In the genomic region with DNA sequence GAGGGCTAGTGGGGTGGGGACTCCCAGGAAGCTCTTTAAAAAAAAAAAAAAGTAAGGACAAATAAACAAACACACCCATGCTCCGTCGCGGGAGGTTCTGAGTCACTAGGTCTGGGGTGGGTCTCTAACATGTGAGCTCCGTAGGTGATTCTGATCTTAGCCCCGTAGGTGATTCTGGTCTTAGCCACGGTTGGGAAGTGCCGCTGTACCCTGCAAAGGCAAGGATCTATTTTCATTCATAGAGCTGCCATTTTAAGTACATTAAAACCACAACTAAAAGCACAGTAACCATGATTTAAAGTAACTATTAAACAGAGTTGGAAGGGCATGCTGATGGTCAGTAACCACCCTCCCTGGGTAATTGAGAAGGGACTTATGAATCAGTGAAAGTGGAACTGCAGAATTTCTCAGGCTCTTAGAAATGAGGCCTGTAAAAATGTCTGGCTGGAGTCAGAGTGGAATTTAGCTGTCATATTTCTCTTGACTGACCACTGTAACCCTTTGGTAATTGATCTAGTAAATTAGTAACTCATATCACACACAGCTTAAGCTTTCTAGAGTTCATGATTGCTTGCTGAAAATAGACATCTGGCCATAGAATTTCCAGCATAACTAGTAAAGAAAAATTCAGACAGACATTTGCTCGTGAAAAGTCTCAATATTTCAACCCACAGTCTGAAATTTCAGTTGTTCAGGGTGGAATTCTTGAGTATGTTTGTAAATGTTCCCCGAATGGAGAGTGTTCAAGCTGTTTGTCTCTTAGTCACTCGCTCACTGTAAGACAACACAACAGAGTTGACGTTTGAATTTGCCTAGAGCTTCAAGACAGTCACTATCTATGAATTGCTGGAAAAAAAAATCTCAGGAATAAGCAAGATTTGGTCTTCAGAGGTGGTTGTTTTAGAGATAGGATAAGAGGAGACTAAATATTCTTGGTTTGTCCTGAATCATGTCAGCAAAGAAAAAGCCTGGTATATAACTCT, we compare ENCODE assay signal across 10 cellular contexts. TPM values are rescaled to one million over a fixed set of nuclear protein-coding genes. Genes with fewer than 3 reads are reported as not detected.
DNase-seq lines count a peak whose midpoint lies in the region; ATAC-seq, FAIRE-seq and TF ChIP-seq lines count a peak whose summit lies in the region.
"Had no signal": no experiment of that assay in that cellular context is flagged by ENCODE, and none has a peak within 500 bp of the region (broad histone marks: within the 10 kb centered on the region; RNA-seq: fewer than 3 reads in every experiment).

No MANE protein-coding gene starts in this region.

- H3K4me3 Mint-ChIP-seq in naive thymus-derived CD4-positive, alpha-beta T cell: no peak overlapping the region
- H3K4me3 Mint-ChIP-seq: activated CD4-positive, alpha-beta T cell treated with anti-CD3 and anti-CD28 coated beads, Interleukin-2, amount 10 ng/mL, durations not matched to agents 24 days and 14 days had no signal

- H3K9me3 Mint-ChIP-seq in naive thymus-derived CD4-positive, alpha-beta T cell: peaks cover 0 to 2% (median 0%) of the 10 kb centered on the region in 11 donors

- H3K36me3 ChIP-seq in naive thymus-derived CD4-positive, alpha-beta T cell (ENCODE audit: control insufficient read depth in 2 of 3, insufficient read depth in 3 of 3, low read length in 3 of 3): no peaks in the 10 kb centered on the region
- no peaks in the 10 kb centered on the region for H3K36me3 ChIP-seq in ovary
- H3K36me3 ChIP-seq: brain microvascular endothelial cell had no signal

- intact Hi-C loops in naive thymus-derived CD4-positive, alpha-beta T cell (cut with micrococcal nuclease): no loop called here
- intact Hi-C loops in ovary (cut with DNase I): no loop called here

- TF ChIP-seq CTCF in ovary (IDR thresholded peaks at IDR 0.05): no peak

- H3K9me3 ChIP-seq in naive thymus-derived CD4-positive, alpha-beta T cell (ENCODE audit: control insufficient read depth in 2 of 3, low read length in 3 of 3): no peaks in the 10 kb centered on the region
- H3K9me3 ChIP-seq in ovary: no peaks in the 10 kb centered on the region

- no peaks in the 10 kb centered on the region for H3K36me3 Mint-ChIP-seq in naive thymus-derived CD4-positive, alpha-beta T cell

- CTCF ChIA-PET in naive thymus-derived CD4-positive, alpha-beta T cell (lab: Charles Lee): no interaction called here

- H3K27me3 Mint-ChIP-seq in naive thymus-derived CD4-positive, alpha-beta T cell: peaks cover 0 to 7% (median 0%) of the 10 kb centered on the region in 5 donors

- H3K27me3 ChIP-seq in naive thymus-derived CD4-positive, alpha-beta T cell (ENCODE audit: control insufficient read depth in 2 of 2, insufficient read depth in 2 of 2, low read length in 2 of 2): no peaks in the 10 kb centered on the region
- no peaks in the 10 kb centered on the region for H3K27me3 ChIP-seq in ovary
- H3K27me3 ChIP-seq: brain microvascular endothelial cell had no signal

- TF ChIP-seq EP300 in ovary (IDR thresholded peaks at IDR 0.05): no peak

- DNase-seq in EH (ENCODE audit: low read depth) (peak; percentile 56), HTR-8/SVneo (ENCODE audit: insufficient read length, low spot score) (peak; percentile 19), myocyte (ENCODE audit: low read depth) (peak; percentile 26), substantia nigra (lab: John Stamatoyannopoulos, UW) (no peak), ovary (no peak)
- no peak for DNase-seq in activated CD4-positive, alpha-beta T cell treated with anti-CD3 and anti-CD28 coated beads for 48 hours
- no peak for DNase-seq in naive thymus-derived CD4-positive, alpha-beta T cell
- DNase-seq: activated CD4-positive, alpha-beta T cell treated with anti-CD3 and anti-CD28 coated beads, Interleukin-2, amount 10 ng/mL, durations not matched to agents 24 days and 14 days; brain microvascular endothelial cell had no signal

- no peak overlapping the region for H3K27ac Mint-ChIP-seq in naive thymus-derived CD4-positive, alpha-beta T cell
- H3K27ac Mint-ChIP-seq: activated CD4-positive, alpha-beta T cell treated with anti-CD3 and anti-CD28 coated beads, Interleukin-2, amount 10 ng/mL, durations not matched to agents 24 days and 14 days had no signal

- FAIRE-seq in HTR-8/SVneo (lab: Jason Lieb, UNC): no peak

- H3K4me3 ChIP-seq in naive thymus-derived CD4-positive, alpha-beta T cell (ENCODE audit: low read length): no peak overlapping the region
- no peak overlapping the region for H3K4me3 ChIP-seq in ovary

- no peaks in the 10 kb centered on the region for H3K4me1 ChIP-seq in naive thymus-derived CD4-positive, alpha-beta T cell (ENCODE audit: control insufficient read depth in 2 of 2, insufficient read depth in 2 of 2, low read length in 2 of 2)
- no peaks in the 10 kb centered on the region for H3K4me1 ChIP-seq in ovary (ENCODE audit: insufficient read depth)

- POLR2A ChIA-PET in naive thymus-derived CD4-positive, alpha-beta T cell (lab: Charles Lee): no interaction called here

- TF ChIP-seq POLR2A in ovary (IDR thresholded peaks at IDR 0.05): no peak

- ATAC-seq in esophagus mucosa: peak; percentile 83
- ATAC-seq in naive thymus-derived CD4-positive, alpha-beta T cell: no peak

- no peaks in the 10 kb centered on the region for H3K4me1 Mint-ChIP-seq in naive thymus-derived CD4-positive, alpha-beta T cell
- H3K4me1 Mint-ChIP-seq: activated CD4-positive, alpha-beta T cell treated with anti-CD3 and anti-CD28 coated beads, Interleukin-2, amount 10 ng/mL, durations not matched to agents 24 days and 14 days had no signal

- 74 to 83% (median 82%) methylated on average over 11 of the region's 11 CpGs for WGBS in ovary, 3 donors

- H3K27ac ChIP-seq in substantia nigra (ENCODE audit: low read depth, low read length, poor library complexity, severe bottlenecking) (no peak overlapping the region), ovary (no peak overlapping the region)
- no peak overlapping the region for H3K27ac ChIP-seq in naive thymus-derived CD4-positive, alpha-beta T cell (ENCODE audit: low read depth, low read length)
- H3K27ac ChIP-seq: brain microvascular endothelial cell had no signal

RNA-seq across cellular contexts. Expression of gene TCF7L2, which starts 34.2 kb away (rescaled TPM):
- total RNA-seq in esophagus mucosa (10.8 TPM), myocyte (1.4 and 2.4 TPM in 2 replicates), ovary (10 to 100 TPM; 21.1 to 39.2 (median 34.5) TPM)
- 17.2 TPM for polyA plus RNA-seq in myocyte (2012)
- total RNA-seq in naive thymus-derived CD4-positive, alpha-beta T cell: 10 to 100 TPM in 1 of 5 experiments, 1 to 10 TPM in 3, under 1 TPM in 1; 0.39 to 31.4 (median 3.5) TPM
- polyA plus RNA-seq in naive thymus-derived CD4-positive, alpha-beta T cell: 1 to 10 TPM; 1.7 to 3.1 TPM
- 10 to 100 TPM; 29.1 to 41.7 TPM for polyA plus RNA-seq in ovary

Comparison
In these comparisons a context has a peak if more than half of its experiments do, and no peak if none do; other contexts are left out.
1. DNase-seq: peak in EH (single experiment), HTR-8/SVneo (single experiment) and myocyte (single experiment); none in activated CD4-positive, alpha-beta T cell treated with anti-CD3 and anti-CD28 coated beads for 48 hours (single experiment), substantia nigra (0 of 49), naive thymus-derived CD4-positive, alpha-beta T cell (0 of 9) and ovary (0 of 5).